Comparison of ENCODE assay signal across 8 cellular contexts in the genomic region with DNA sequence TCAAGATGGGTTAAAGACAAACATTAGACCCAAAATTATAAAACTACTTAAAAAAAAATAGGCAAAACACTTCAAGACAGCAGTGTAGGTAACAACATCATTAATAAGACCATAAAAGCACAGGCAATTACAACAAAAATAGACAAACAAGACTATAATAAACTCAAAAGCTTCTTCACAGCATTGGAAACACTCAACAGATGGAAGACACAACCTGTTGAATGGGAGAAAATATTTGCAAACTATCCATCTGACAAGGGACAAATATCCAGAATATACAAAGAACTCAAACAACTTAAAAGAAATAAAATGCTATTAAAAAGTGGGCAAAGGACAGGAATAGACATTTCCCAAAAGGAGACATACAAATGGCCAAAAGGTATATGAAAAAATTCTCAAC.
"Had no signal": no experiment of that assay in that cellular context is flagged by ENCODE, and none has a peak within 500 bp of the region (broad histone marks: within the 10 kb centered on the region; RNA-seq: fewer than 3 reads in every experiment).

No MANE protein-coding gene starts in this region.

- H3K27ac Mint-ChIP-seq: IgD-negative memory B cell had no signal

- H3K4me3 ChIP-seq: K562 had no signal

- ATAC-seq: HepG2, K562 had no signal

- H3K27ac ChIP-seq: HL-60, KMS-11 had no signal

- H3K36me3 Mint-ChIP-seq: IgD-negative memory B cell had no signal

- H3K4me1 Mint-ChIP-seq: IgD-negative memory B cell had no signal

- H3K4me3 Mint-ChIP-seq: IgD-negative memory B cell had no signal

- DNase-seq: IMR-90, KBM-7, KG1 had no signal

- H3K27me3 Mint-ChIP-seq: IgD-negative memory B cell had no signal
